8 cellular contexts compared by ENCODE assay signal in genomic region chr12:48002773-48003218, GRCh38. TPM values are rescaled to one million over a fixed set of nuclear protein-coding genes. Genes with fewer than 3 reads are reported as not detected.
DNase-seq lines count a peak whose midpoint lies in the region; TF ChIP-seq lines count a peak whose summit lies in the region.

No MANE protein-coding gene starts in this region.

- TF ChIP-seq CTCF in cardiac fibroblast (IDR thresholded peaks at IDR 0.05; ENCODE audit: low read depth, low read length), result no peak
- TF ChIP-seq CTCF in colonic mucosa (IDR thresholded peaks at IDR 0.05), result no peak

- H3K9me3 ChIP-seq in HUES6 (ENCODE audit: control insufficient read depth, insufficient read depth, low read depth, low read length), result no peaks in the 10 kb centered on the region
- no peaks in the 10 kb centered on the region for H3K9me3 ChIP-seq in muscle layer of duodenum (ENCODE audit: control insufficient read depth in 1 of 2, low read length in 2 of 2)
- no peaks in the 10 kb centered on the region for H3K9me3 ChIP-seq in colonic mucosa

- H3K4me1 ChIP-seq in HUES6 (ENCODE audit: control insufficient read depth, insufficient read depth, low read length) (peaks cover 39% of the 10 kb centered on the region), muscle layer of duodenum (ENCODE audit: control insufficient read depth in 1 of 2, insufficient read depth in 2 of 2, low read length in 2 of 2) (peaks cover 22 to 39% of the 10 kb centered on the region in 2 donors), colonic mucosa (peaks cover 28% of the 10 kb centered on the region)

- peaks cover 100% of the 10 kb centered on the region for H3K27me3 ChIP-seq in HUES6 (ENCODE audit: control insufficient read depth, insufficient read depth, low read length)
- peaks cover 61% of the 10 kb centered on the region for H3K27me3 ChIP-seq in muscle layer of duodenum (ENCODE audit: low read depth, low read length)
- peaks cover 60% of the 10 kb centered on the region for H3K27me3 ChIP-seq in colonic mucosa

- H3K36me3 ChIP-seq in HUES6 (ENCODE audit: control insufficient read depth, insufficient read depth, low read length) (no peaks in the 10 kb centered on the region), muscle layer of duodenum (ENCODE audit: control insufficient read depth in 1 of 2, insufficient read depth in 2 of 2, low read length in 2 of 2) (no peaks in the 10 kb centered on the region), colonic mucosa (no peaks in the 10 kb centered on the region)

- H3K4me3 ChIP-seq in HUES6 (ENCODE audit: low read depth, low read length), result peak overlapping the region; percentile 60
- no peak overlapping the region for H3K4me3 ChIP-seq in cardiac fibroblast (replicated peaks in 1 of 2; ENCODE audit: low read depth in 2 of 2, low read length in 2 of 2)
- peak overlapping the region; percentile 52 to 63 for H3K4me3 ChIP-seq in muscle layer of duodenum (ENCODE audit: low read depth in 1 of 2, low read length in 2 of 2)
- no peak overlapping the region for H3K4me3 ChIP-seq in colonic mucosa

- H3K27ac ChIP-seq in HUES6 (ENCODE audit: low read depth, low read length) (no peak overlapping the region), muscle layer of duodenum (ENCODE audit: low read length) (no peak overlapping the region), colonic mucosa (no peak overlapping the region)

- DNase-seq in AG08396 (ENCODE audit: low spot score), result peak; percentile 60
- peak; percentile 31 to 38 for DNase-seq in cardiac fibroblast (ENCODE audit: low read depth in 2 of 2)
- no peak for DNase-seq in activated effector memory CD4-positive, alpha-beta T cell treated with Interleukin-2 at 50 U/mL for 16 hours
- DNase-seq in H4 (ENCODE audit: low spot score), result no peak
- DNase-seq in colonic mucosa, result no peak
- DNase-seq in activated CD4-positive, alpha-beta T cell treated with anti-CD3 and anti-CD28 coated beads, Interleukin-2, amount 50 U/mL, for 4 hours, result no peak

- intact Hi-C loops in colonic mucosa (cut with DNase I), result no loop called here

- H3K9ac ChIP-seq in HUES6 (ENCODE audit: low read length), result no peak overlapping the region
- H3K9ac ChIP-seq in colonic mucosa (ENCODE audit: low read depth in 2 of 2, low read length in 2 of 2), result no peak overlapping the region

RNA-seq across cellular contexts. Expression of gene COL2A1, which starts 1.5 kb away (rescaled TPM):
- not detected in 2 replicates for total RNA-seq in H4 (2014; rRNA removed; shearing (Covaris generic))
- total RNA-seq in colonic mucosa, result 1 to 10 TPM; 1.1 to 1.3 TPM

RNA-seq across cellular contexts. Expression of gene TMEM106C, which starts 39.4 kb away (rescaled TPM):
- total RNA-seq in H4 (2014; rRNA removed; shearing (Covaris generic)), result 294 and 314 TPM in 2 replicates
- 100 to 1,000 TPM; 187 to 258 TPM for total RNA-seq in colonic mucosa

Comparison
In these comparisons a context has a peak if more than half of its experiments do, and no peak if none do; other contexts are left out.
1. DNase-seq: peak in AG08396 (single experiment) and cardiac fibroblast (2 of 2); none in activated effector memory CD4-positive, alpha-beta T cell treated with Interleukin-2 at 50 U/mL for 16 hours (single experiment), H4 (single experiment), colonic mucosa (single experiment) and activated CD4-positive, alpha-beta T cell treated with anti-CD3 and anti-CD28 coated beads, Interleukin-2, amount 50 U/mL, for 4 hours (0 of 2).
2. H3K4me3 ChIP-seq: peak in HUES6 (single experiment) and muscle layer of duodenum (2 of 2); none in cardiac fibroblast (0 of 2) and colonic mucosa (single experiment).